9 cellular contexts compared by ENCODE assay signal in the genomic region with DNA sequence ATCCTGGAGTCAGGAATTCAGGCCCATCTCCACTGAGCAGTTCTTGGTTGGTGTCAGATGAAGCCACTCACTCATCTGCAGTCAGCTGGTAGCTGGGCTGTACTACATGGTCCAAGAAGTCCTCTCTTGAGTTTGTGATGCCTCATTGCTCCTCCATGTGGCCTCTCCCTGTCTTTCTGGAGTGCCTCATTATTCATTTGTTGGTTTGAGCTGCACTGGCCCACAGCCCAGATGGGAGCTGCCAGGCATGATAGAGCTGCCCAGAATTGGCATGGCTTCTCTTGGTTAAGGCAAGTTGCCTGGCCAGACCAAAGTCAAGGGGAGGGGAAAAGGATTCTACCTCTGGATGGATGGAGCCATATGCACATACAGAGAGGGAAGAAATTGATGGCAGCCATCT. TPM values are rescaled to one million over a fixed set of nuclear protein-coding genes. Genes with fewer than 3 reads are reported as not detected.
DNase-seq lines count a peak whose midpoint lies in the region; TF ChIP-seq lines count a peak whose summit lies in the region.
"Had no signal": no experiment of that assay in that cellular context is flagged by ENCODE, and none has a peak within 500 bp of the region (broad histone marks: within the 10 kb centered on the region; RNA-seq: fewer than 3 reads in every experiment).

No MANE protein-coding gene starts in this region.

- no peak for TF ChIP-seq CTCF in astrocyte of the cerebellum (IDR thresholded peaks at IDR 0.05; ENCODE audit: low read depth, low read length, missing control alignments)

- no peaks in the 10 kb centered on the region for H3K27me3 ChIP-seq in Karpas-422 (ENCODE audit: low read length)
- H3K27me3 ChIP-seq: neutrophil had no signal

- no peaks in the 10 kb centered on the region for H3K9me2 ChIP-seq in Karpas-422 (replicated peaks; ENCODE audit: insufficient read depth, low read length)

- H3K4me2 ChIP-seq in Karpas-422 (ENCODE audit: low read depth, low read length, poor library complexity, severe bottlenecking): no peak overlapping the region

- H3K27ac ChIP-seq in Karpas-422 (ENCODE audit: low read length): no peak overlapping the region
- H3K27ac ChIP-seq: neutrophil had no signal

- peak; percentile 2 for DNase-seq in COLO668 (lab: John Stamatoyannopoulos, UW; ENCODE audit: unreplicated experiment)
- peak; percentile 84 for DNase-seq in NCI-H1092 (lab: John Stamatoyannopoulos, UW)
- DNase-seq in astrocyte of the cerebellum (ENCODE audit: low read depth): peak; percentile 52
- DNase-seq in iPS-NIHi11 (ENCODE audit: low spot score): peak; percentile 16
- no peak for DNase-seq in foreskin melanocyte
- DNase-seq in Karpas-422: no peak
- DNase-seq in GOT3 (lab: John Stamatoyannopoulos, UW): no peak
- no peak for DNase-seq in KBM-7

- no peaks in the 10 kb centered on the region for H4K20me1 ChIP-seq in Karpas-422 (ENCODE audit: insufficient read depth, low read depth, low read length)

- no peak overlapping the region for H3K9ac ChIP-seq in Karpas-422 (ENCODE audit: low read length)

- H3K79me2 ChIP-seq in Karpas-422 (ENCODE audit: low read length): peaks cover 78% of the 10 kb centered on the region

- no peak overlapping the region for H2AFZ ChIP-seq in Karpas-422 (ENCODE audit: low read length)

- H3K4me1 ChIP-seq in Karpas-422 (ENCODE audit: low read length): no peaks in the 10 kb centered on the region

- in situ Hi-C loops in astrocyte of the cerebellum (cut with HindIII; ENCODE audit: low sequenced_read_pairs): no loop called here
- in situ Hi-C loops in KBM-7 (cut with MboI; ENCODE audit: low pct_unique_long_range_greater_than_20kb, low sequenced_read_pairs): no loop called here

- no peaks in the 10 kb centered on the region for H3K9me3 ChIP-seq in Karpas-422 (ENCODE audit: low read length)
- H3K9me3 ChIP-seq: neutrophil had no signal

- peaks cover 82% of the 10 kb centered on the region for H3K36me3 ChIP-seq in Karpas-422 (ENCODE audit: insufficient read depth, low read length)

- H3K4me3 ChIP-seq in astrocyte of the cerebellum (ENCODE audit: low read depth, low read length): no peak overlapping the region
- no peak overlapping the region for H3K4me3 ChIP-seq in Karpas-422 (ENCODE audit: low read length)

RNA-seq across cellular contexts. Expression of gene PTCD2, which starts 8.0 kb away (rescaled TPM):
- total RNA-seq in Karpas-422 (2014; rRNA removed; shearing (Covaris generic); ENCODE audit: low replicate concordance): 9.2 and 24.9 TPM in 2 replicates

RNA-seq across cellular contexts. Expression of gene MRPS27, which starts 8.1 kb away (rescaled TPM):
- 87.4 and 120 TPM in 2 replicates for total RNA-seq in Karpas-422 (2014; rRNA removed; shearing (Covaris generic); ENCODE audit: low replicate concordance)

Comparison
In these comparisons a context has a peak if more than half of its experiments do, and no peak if none do; other contexts are left out.
1. DNase-seq: peak in COLO668 (single experiment), NCI-H1092 (single experiment), astrocyte of the cerebellum (single experiment) and iPS-NIHi11 (single experiment); none in foreskin melanocyte (single experiment), Karpas-422 (single experiment), GOT3 (single experiment) and KBM-7 (single experiment).